9 cellular contexts compared by ENCODE assay signal in the genomic region with DNA sequence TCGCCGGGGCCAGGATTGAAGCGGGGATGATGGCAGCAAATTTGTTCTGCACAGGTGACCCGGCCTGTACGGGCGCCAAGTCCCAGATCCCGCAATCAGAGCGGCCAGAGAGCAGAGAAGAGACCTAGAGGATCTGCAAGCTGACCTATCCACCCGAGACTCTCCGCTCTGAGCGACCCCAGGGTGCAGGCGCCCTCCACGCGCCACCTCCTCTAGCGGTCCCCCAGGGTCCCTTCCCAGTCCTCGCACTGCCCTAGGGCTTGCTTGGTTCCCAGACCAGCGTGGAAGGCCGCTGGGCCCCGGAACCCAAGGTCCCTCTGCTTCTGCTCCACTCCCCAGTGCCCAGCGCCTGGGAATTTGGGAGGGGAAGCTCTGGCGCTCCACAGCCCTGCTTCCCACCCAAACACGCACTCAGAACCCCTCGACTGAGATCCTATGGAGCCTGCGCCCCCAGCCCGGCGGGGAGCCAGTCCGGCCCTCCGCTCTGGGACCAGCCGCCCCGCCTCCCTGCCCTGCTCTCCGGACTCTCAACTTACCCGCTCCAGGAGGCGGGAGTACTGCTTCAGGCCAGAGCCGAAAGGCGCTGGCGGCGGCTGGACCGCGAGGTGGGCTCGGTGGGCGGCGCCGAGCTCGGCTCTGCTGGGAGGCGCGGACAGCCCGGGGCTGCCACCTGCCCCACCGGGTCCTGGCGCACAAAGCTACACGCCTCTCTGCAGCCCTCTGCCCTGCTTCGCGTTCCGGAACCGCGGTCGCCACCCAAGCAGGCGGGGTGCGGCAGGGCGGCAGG. TPM values are rescaled to one million over a fixed set of nuclear protein-coding genes. Genes with fewer than 3 reads are reported as not detected.
DNase-seq lines count a peak whose midpoint lies in the region; ATAC-seq and TF ChIP-seq lines count a peak whose summit lies in the region.
"Had no signal": no experiment of that assay in that cellular context is flagged by ENCODE, and none has a peak within 500 bp of the region (broad histone marks: within the 10 kb centered on the region; RNA-seq: fewer than 3 reads in every experiment).

No MANE protein-coding gene starts in this region.

- intact Hi-C loops in PC-9 (cut with micrococcal nuclease; ENCODE audit: unreplicated experiment) = loop anchor here (1.0 to 5.0 kb wide), 2 partner anchors 391 to 459 kb away; no protein-coding TSS in a partner anchor

- TSS peak; percentile 97 for BruUV-seq in PC-9 (replicated peaks; lab: Mats Ljungman, UMichigan)

- H3K36me3 ChIP-seq in PC-9 (ENCODE audit: low read depth) (no peaks in the 10 kb centered on the region; the same call in 1 of the 2 replicates), hepatocyte (replicated peaks; ENCODE audit: insufficient read depth, low read depth) (no peaks in the 10 kb centered on the region), skeletal muscle satellite cell (ENCODE audit: insufficient read depth, low read length) (no peaks in the 10 kb centered on the region)

- H3K27me3 ChIP-seq in PC-9 (ENCODE audit: insufficient read depth, low read depth) (no peaks in the 10 kb centered on the region), hepatocyte (peaks cover 98% of the 10 kb centered on the region), skeletal muscle satellite cell (ENCODE audit: control insufficient read depth, insufficient read depth, low read length) (peaks cover 85% of the 10 kb centered on the region)

- H3K9me3 ChIP-seq in PC-9 (ENCODE audit: insufficient read depth, low read depth) (no peaks in the 10 kb centered on the region), hepatocyte (ENCODE audit: low read depth) (no peaks in the 10 kb centered on the region), skeletal muscle satellite cell (replicated peaks; ENCODE audit: low read length) (no peaks in the 10 kb centered on the region)

- H3F3A ChIP-seq in PC-9 (ENCODE audit: insufficient read depth, low read depth) = peaks cover 17% of the 10 kb centered on the region; the same call in 1 of the 2 replicates

- DNase-seq in NCI-H1417 (lab: John Stamatoyannopoulos, UW) (peak in 2 of 3 experiments; percentile 66 to 71), NCI-H1417 treated with DMSO at 0.1 percent for 48 hours (lab: John Stamatoyannopoulos, UW) (no peak), PC-9 (peak; percentile 69 to 71), hepatocyte (ENCODE audit: low spot score) (no peak), cerebellar nuclear complex (lab: John Stamatoyannopoulos, UW) (no peak)
- no peak for DNase-seq in stimulated activated CD4-positive, alpha-beta T cell treated with anti-CD3 and anti-CD28 coated beads, Interleukin-4, amount 100 ng/mL, for 1 hour

- no peaks in the 10 kb centered on the region for H3K9me2 ChIP-seq in PC-9 (ENCODE audit: insufficient read depth)
- no peaks in the 10 kb centered on the region for H3K9me2 ChIP-seq in hepatocyte (replicated peaks; ENCODE audit: insufficient read depth)

- whole genome bisulfite sequencing in hepatocyte (ENCODE audit: low lambda C conversion rate, missing lambda C conversion rate) = 1% methylated on average over 57 of the region's 59 CpGs

- H4K20me1 ChIP-seq in PC-9 (ENCODE audit: insufficient read depth) (no peaks in the 10 kb centered on the region), hepatocyte (ENCODE audit: insufficient read depth, poor library complexity, severe bottlenecking) (no peaks in the 10 kb centered on the region)

- POLR2A ChIA-PET in PC-9 (lab: Charles Lee; ENCODE audit: unreplicated experiment) = interaction anchor here (0.7 kb wide), 2 partner anchors 1365 to 1810 kb away, joined by 3 read pairs; no protein-coding TSS in a partner anchor

- peaks cover 43% of the 10 kb centered on the region for H3K79me2 ChIP-seq in PC-9 (ENCODE audit: low read depth)
- no peaks in the 10 kb centered on the region for H3K79me2 ChIP-seq in hepatocyte

- TF ChIP-seq CTCF in PC-9 (conservative IDR thresholded peaks at IDR 0.05) (no peak), hepatocyte (IDR thresholded peaks at IDR 0.05; ENCODE audit: poor library complexity) (no peak)

- H3K27ac ChIP-seq in PC-9 = peak overlapping the region; percentile 77
- H3K27ac ChIP-seq in hepatocyte = no peak overlapping the region

- H3K4me1 ChIP-seq in PC-9 (replicated peaks; ENCODE audit: insufficient read depth) (peaks cover 25% of the 10 kb centered on the region), hepatocyte (ENCODE audit: insufficient read depth) (peaks cover 29% of the 10 kb centered on the region), skeletal muscle satellite cell (ENCODE audit: control insufficient read depth, insufficient read depth, low read length) (peaks cover 20% of the 10 kb centered on the region)

- H2AFZ ChIP-seq in PC-9 (peak overlapping the region; percentile 91), hepatocyte (no peak overlapping the region)

- no peak overlapping the region for H3K9ac ChIP-seq in skeletal muscle satellite cell (ENCODE audit: low read depth, low read length)

- CTCF ChIA-PET in PC-9 (lab: Charles Lee) = interaction anchor here (0.6 to 2.2 kb wide), 3 partner anchors 17 to 459 kb away, joined by 3 to 8 read pairs (median 4); no protein-coding TSS in a partner anchor

- H3K4me3 ChIP-seq in PC-9 = peak overlapping the region; percentile 88
- no peak overlapping the region for H3K4me3 ChIP-seq in hepatocyte
- H3K4me3 ChIP-seq in skeletal muscle satellite cell (ENCODE audit: low read length) = peak overlapping the region; percentile 60

- no peak for ATAC-seq in HG03469 (IDR thresholded peaks at IDR 0.05; ENCODE audit: unreplicated experiment)

- peak overlapping the region; percentile 89 for H3K4me2 ChIP-seq in PC-9
- H3K4me2 ChIP-seq in hepatocyte = peak overlapping the region; percentile 79
- H3K4me2 ChIP-seq in skeletal muscle satellite cell (ENCODE audit: low read length) = peak overlapping the region; percentile 86

RNA-seq across cellular contexts. Expression of a gene that starts 3.0 kb away (rescaled TPM):
- total RNA-seq in PC-9 (2021) (1.4 TPM in 2 replicates), hepatocyte (not detected in 2 replicates)
- not detected in 2 replicates for polyA plus RNA-seq in hepatocyte
- total RNA-seq in skeletal muscle satellite cell (2012; rRNA removed) = 1.1 and 2.3 TPM in 2 replicates
- total RNA-seq: fibroblast of villous mesenchyme had no signal

Comparison
In these comparisons a context has a peak if more than half of its experiments do, and no peak if none do; other contexts are left out.
1. DNase-seq: peak in NCI-H1417 (2 of 3) and PC-9 (2 of 2); none in NCI-H1417 treated with DMSO at 0.1 percent for 48 hours (single experiment), hepatocyte (single experiment), stimulated activated CD4-positive, alpha-beta T cell treated with anti-CD3 and anti-CD28 coated beads, Interleukin-4, amount 100 ng/mL, for 1 hour (single experiment) and cerebellar nuclear complex (0 of 2).
2. Peak in every context shown above with its lines, with median percentiles within 50 percentile points of each other: H3K4me2 ChIP-seq.